ENCODE assay signal across 14 cellular contexts in genomic region chr2:206531996-206532543, GRCh38.
DNase-seq lines count a peak whose midpoint lies in the region; ATAC-seq, FAIRE-seq and TF ChIP-seq lines count a peak whose summit lies in the region.
"Had no signal": no experiment of that assay in that cellular context is flagged by ENCODE, and none has a peak within 500 bp of the region (broad histone marks: within the 10 kb centered on the region; RNA-seq: fewer than 3 reads in every experiment).

No MANE protein-coding gene starts in this region.

- H3K27ac Mint-ChIP-seq in astrocyte (ENCODE audit: unreplicated experiment) (no peak overlapping the region), Caco-2 (ENCODE audit: unreplicated experiment) (no peak overlapping the region)
- no peak overlapping the region for H3K27ac Mint-ChIP-seq in stimulated activated naive CD8-positive, alpha-beta T cell treated with anti-CD3 and anti-CD28 coated beads, Interleukin-15, amount 100 ng/mL, for 72 hours
- H3K27ac Mint-ChIP-seq: activated CD4-positive, alpha-beta T cell treated with anti-CD3 and anti-CD28 coated beads for 36 hours had no signal

- H3K4me1 Mint-ChIP-seq in astrocyte (ENCODE audit: low read depth, unreplicated experiment) = peaks cover 4% of the 10 kb centered on the region
- H3K4me1 Mint-ChIP-seq in stimulated activated naive CD8-positive, alpha-beta T cell treated with anti-CD3 and anti-CD28 coated beads, Interleukin-15, amount 100 ng/mL, for 72 hours = peaks cover 14% of the 10 kb centered on the region
- no peaks in the 10 kb centered on the region for H3K4me1 Mint-ChIP-seq in Caco-2 (ENCODE audit: low read depth, unreplicated experiment)

- H3K27me3 ChIP-seq in KMS-11 (ENCODE audit: insufficient read depth, low read depth) (no peaks in the 10 kb centered on the region), astrocyte (ENCODE audit: insufficient read depth, low read length) (no peaks in the 10 kb centered on the region), hepatocyte (no peaks in the 10 kb centered on the region), tibial artery (no peaks in the 10 kb centered on the region), Caco-2 (replicated peaks; ENCODE audit: control insufficient read depth, insufficient read depth, low read length) (no peaks in the 10 kb centered on the region)

- DNase-seq in AG20443 (ENCODE audit: low spot score) = peak; percentile 11
- DNase-seq in astrocyte (ENCODE audit: low read depth) = peak; percentile 3
- DNase-seq in hepatocyte (ENCODE audit: low spot score) = peak; percentile 9
- DNase-seq in activated CD4-positive, alpha-beta T cell treated with anti-CD3 and anti-CD28 coated beads, Interleukin-2, amount 50 U/mL, for 48 hours = no peak
- no peak for DNase-seq in stimulated activated naive CD8-positive, alpha-beta T cell treated with anti-CD3 and anti-CD28 coated beads, Interleukin-15, amount 100 ng/mL, for 72 hours
- DNase-seq in tibial artery = no peak
- DNase-seq in Caco-2 = no peak
- DNase-seq: activated CD4-positive, alpha-beta T cell treated with anti-CD3 and anti-CD28 coated beads for 36 hours; activated T-cell treated with anti-CD3 and anti-CD28 coated beads, Interleukin-2, amount 50 U/mL, for 4 hours; NCI-H1436 treated with DMSO at 0.1 percent for 48 hours; NK-92 treated with Interleukin-12 subunit alpha and Interleukin-12 subunit beta, amount 100 ng/mL, for 24 hours; stimulated activated CD4-positive, alpha-beta T cell treated with anti-CD3 and anti-CD28 coated beads, Interleukin-1b, Interleukin-23, amount 100 ng/mL, for 48 hours had no signal

- H2AFZ ChIP-seq in KMS-11 (ENCODE audit: low read depth) = peak overlapping the region; percentile 27; the same call in 1 of the 2 replicates
- H2AFZ ChIP-seq in astrocyte (ENCODE audit: low read depth, low read length) = no peak overlapping the region
- H2AFZ ChIP-seq in hepatocyte = no peak overlapping the region

- H3K9me3 Mint-ChIP-seq in astrocyte (ENCODE audit: unreplicated experiment) (no peaks in the 10 kb centered on the region), Caco-2 (ENCODE audit: unreplicated experiment) (no peaks in the 10 kb centered on the region)
- H3K9me3 Mint-ChIP-seq in stimulated activated naive CD8-positive, alpha-beta T cell treated with anti-CD3 and anti-CD28 coated beads, Interleukin-15, amount 100 ng/mL, for 72 hours = no peaks in the 10 kb centered on the region
- H3K9me3 Mint-ChIP-seq: activated T-cell treated with anti-CD3 and anti-CD28 coated beads, Interleukin-2, amount 50 U/mL, for 4 hours had no signal

- CTCF ChIA-PET in Caco-2 (lab: Charles Lee) = no interaction called here

- no peaks in the 10 kb centered on the region for H3K9me3 ChIP-seq in astrocyte (ENCODE audit: insufficient read depth, low read depth, low read length)
- H3K9me3 ChIP-seq in hepatocyte (ENCODE audit: low read depth) = no peaks in the 10 kb centered on the region
- no peaks in the 10 kb centered on the region for H3K9me3 ChIP-seq in tibial artery
- H3K9me3 ChIP-seq in Caco-2 = no peaks in the 10 kb centered on the region

- H3K9ac ChIP-seq in KMS-11 (peak overlapping the region; percentile 18; the same call in 1 of the 2 replicates), astrocyte (ENCODE audit: low read length) (no peak overlapping the region)

- no peaks in the 10 kb centered on the region for H3K79me2 ChIP-seq in KMS-11 (ENCODE audit: insufficient read depth, low read depth)
- no peaks in the 10 kb centered on the region for H3K79me2 ChIP-seq in astrocyte (ENCODE audit: insufficient read depth, low read length)
- H3K79me2 ChIP-seq in hepatocyte = no peaks in the 10 kb centered on the region

- H3K36me3 Mint-ChIP-seq in astrocyte (ENCODE audit: low read depth, unreplicated experiment) = no peaks in the 10 kb centered on the region
- peaks cover 6% of the 10 kb centered on the region for H3K36me3 Mint-ChIP-seq in Caco-2 (ENCODE audit: insufficient read depth, unreplicated experiment)

- H3K36me3 ChIP-seq in KMS-11 (ENCODE audit: insufficient read depth) = no peaks in the 10 kb centered on the region; the same call in 1 of the 2 replicates
- no peaks in the 10 kb centered on the region for H3K36me3 ChIP-seq in astrocyte (ENCODE audit: insufficient read depth, low read length)
- no peaks in the 10 kb centered on the region for H3K36me3 ChIP-seq in hepatocyte (replicated peaks; ENCODE audit: insufficient read depth, low read depth)
- no peaks in the 10 kb centered on the region for H3K36me3 ChIP-seq in tibial artery
- no peaks in the 10 kb centered on the region for H3K36me3 ChIP-seq in Caco-2 (ENCODE audit: control insufficient read depth, insufficient read depth, low read length)

- H3K4me3 Mint-ChIP-seq in astrocyte (ENCODE audit: unreplicated experiment) (no peak overlapping the region), Caco-2 (ENCODE audit: unreplicated experiment) (no peak overlapping the region)
- no peak overlapping the region for H3K4me3 Mint-ChIP-seq in stimulated activated naive CD8-positive, alpha-beta T cell treated with anti-CD3 and anti-CD28 coated beads, Interleukin-15, amount 100 ng/mL, for 72 hours
- H3K4me3 Mint-ChIP-seq: activated CD4-positive, alpha-beta T cell treated with anti-CD3 and anti-CD28 coated beads for 36 hours; activated T-cell treated with anti-CD3 and anti-CD28 coated beads, Interleukin-2, amount 50 U/mL, for 4 hours had no signal

- ATAC-seq in stimulated activated naive CD8-positive, alpha-beta T cell treated with anti-CD3 and anti-CD28 coated beads, Interleukin-15, amount 100 ng/mL, for 72 hours = no peak
- ATAC-seq: activated CD4-positive, alpha-beta T cell treated with anti-CD3 and anti-CD28 coated beads for 36 hours; activated T-cell treated with anti-CD3 and anti-CD28 coated beads, Interleukin-2, amount 50 U/mL, for 4 hours had no signal

- 48% methylated on average over 3 of the region's 3 CpGs for WGBS in hepatocyte (ENCODE audit: low lambda C conversion rate, missing lambda C conversion rate)

- BruUV-seq in Caco-2 (replicated peaks; lab: Mats Ljungman, UMichigan) = no TSS peak

- peak overlapping the region; percentile 72 for H3K27ac ChIP-seq in KMS-11
- no peak overlapping the region for H3K27ac ChIP-seq in astrocyte (ENCODE audit: low read depth, low read length)
- no peak overlapping the region for H3K27ac ChIP-seq in hepatocyte
- H3K27ac ChIP-seq in tibial artery = no peak overlapping the region

- H3K4me1 ChIP-seq in KMS-11 (ENCODE audit: low read depth, poor library complexity, severe bottlenecking) (peaks cover 82% of the 10 kb centered on the region), astrocyte (ENCODE audit: insufficient read depth, low read length) (no peaks in the 10 kb centered on the region), hepatocyte (ENCODE audit: insufficient read depth) (no peaks in the 10 kb centered on the region), tibial artery (no peaks in the 10 kb centered on the region), Caco-2 (no peaks in the 10 kb centered on the region; the same call in 1 of the 2 replicates)

- TF ChIP-seq CTCF in KMS-11 (conservative IDR thresholded peaks at IDR 0.05; ENCODE audit: low read depth, low read length) (no peak), astrocyte (IDR thresholded peaks at IDR 0.05; ENCODE audit: insufficient read depth, low read depth, low read length) (no peak), hepatocyte (IDR thresholded peaks at IDR 0.05; ENCODE audit: poor library complexity) (no peak), tibial artery (IDR thresholded peaks at IDR 0.05) (no peak), Caco-2 (IDR thresholded peaks at IDR 0.05; ENCODE audit: insufficient read depth in 1 of 2, low read depth in 1 of 2, low read length in 1 of 2, severe bottlenecking in 1 of 2, unreplicated experiment in 1 of 2) (no peak)

- intact Hi-C loops in tibial artery (cut with DNase I; ENCODE audit: low total_unique reads) = no loop called here
- intact Hi-C loops in Caco-2 (cut with micrococcal nuclease; ENCODE audit: unreplicated experiment) = no loop called here

- no peaks in the 10 kb centered on the region for H3K27me3 Mint-ChIP-seq in astrocyte (ENCODE audit: low read depth, unreplicated experiment)
- peaks cover 31% of the 10 kb centered on the region for H3K27me3 Mint-ChIP-seq in stimulated activated naive CD8-positive, alpha-beta T cell treated with anti-CD3 and anti-CD28 coated beads, Interleukin-15, amount 100 ng/mL, for 72 hours
- H3K27me3 Mint-ChIP-seq in Caco-2 (ENCODE audit: insufficient read depth, unreplicated experiment) = no peaks in the 10 kb centered on the region

- H4K20me1 ChIP-seq in KMS-11 (ENCODE audit: insufficient read depth) (no peaks in the 10 kb centered on the region), astrocyte (ENCODE audit: insufficient read depth, low read length) (no peaks in the 10 kb centered on the region), hepatocyte (ENCODE audit: insufficient read depth, poor library complexity, severe bottlenecking) (no peaks in the 10 kb centered on the region)

- H3K4me3 ChIP-seq in KMS-11 (IDR thresholded peaks at IDR 0.05; ENCODE audit: insufficient read depth, low read depth, low read length) = no peak overlapping the region
- H3K4me3 ChIP-seq in astrocyte (ENCODE audit: insufficient read depth, low read depth, low read length) = no peak overlapping the region
- no peak overlapping the region for H3K4me3 ChIP-seq in hepatocyte
- H3K4me3 ChIP-seq in tibial artery = no peak overlapping the region
- H3K4me3 ChIP-seq in Caco-2 (ENCODE audit: low read depth, low read length) = no peak overlapping the region

- H3K4me2 ChIP-seq in KMS-11 (peak overlapping the region; percentile 84), astrocyte (ENCODE audit: low read length) (no peak overlapping the region), hepatocyte (no peak overlapping the region)

- H3K9me2 ChIP-seq in hepatocyte (replicated peaks; ENCODE audit: insufficient read depth) = no peaks in the 10 kb centered on the region

- FAIRE-seq in astrocyte (lab: Jason Lieb, UNC) = no peak
- FAIRE-seq: endometrium had no signal

- POLR2A ChIA-PET in Caco-2 (lab: Charles Lee) = no interaction called here

Comparison
In these comparisons a context has a peak if more than half of its experiments do, and no peak if none do; other contexts are left out.
1. DNase-seq: peak in AG20443 (single experiment), astrocyte (single experiment) and hepatocyte (single experiment); none in activated CD4-positive, alpha-beta T cell treated with anti-CD3 and anti-CD28 coated beads, Interleukin-2, amount 50 U/mL, for 48 hours (0 of 2), stimulated activated naive CD8-positive, alpha-beta T cell treated with anti-CD3 and anti-CD28 coated beads, Interleukin-15, amount 100 ng/mL, for 72 hours (0 of 2), tibial artery (0 of 2) and Caco-2 (0 of 2).